In the genomic region with DNA sequence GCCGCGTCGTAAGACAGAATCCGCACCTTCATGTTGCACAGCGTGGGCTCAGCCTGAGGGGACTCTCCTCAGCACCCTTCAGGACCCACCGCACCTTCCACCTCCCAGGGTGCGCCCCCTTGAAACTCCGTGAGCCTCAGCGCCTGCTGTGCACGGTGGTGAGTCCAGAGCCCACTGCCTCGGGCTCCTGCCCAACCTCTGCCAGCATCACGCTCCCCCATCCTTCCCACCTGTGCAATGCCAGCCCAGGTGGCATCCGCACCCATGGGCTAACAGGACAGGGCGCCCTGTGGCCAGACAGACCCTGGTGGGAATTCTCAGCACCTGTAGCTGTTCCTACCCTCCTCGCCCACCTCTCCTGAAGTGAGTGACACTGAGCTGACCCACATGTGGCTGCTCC, we compare ENCODE assay signal across 22 cellular contexts.
DNase-seq lines count a peak whose midpoint lies in the region; ATAC-seq lines count a peak whose summit lies in the region.
"Had no signal": no experiment of that assay in that cellular context is flagged by ENCODE, and none has a peak within 500 bp of the region (broad histone marks: within the 10 kb centered on the region; RNA-seq: fewer than 3 reads in every experiment).

No MANE protein-coding gene starts in this region.

- DNase-seq in activated CD8-positive, alpha-beta memory T cell treated with anti-CD3 and anti-CD28 coated beads, Interleukin-2, amount 10 ng/mL, durations not matched to agents 7 days and 5 days = peak; percentile 26
- no peak for DNase-seq in activated CD8-positive, alpha-beta memory T cell treated with anti-CD3 and anti-CD28 coated beads for 24 hours
- DNase-seq in islet precursor cell (peak; percentile 39), neuronal stem cell (ENCODE audit: low spot score) (no peak), foreskin melanocyte (no peak), NCI-H1417 treated with DMSO at 0.1 percent for 48 hours (lab: John Stamatoyannopoulos, UW) (no peak)
- DNase-seq: Calu3; CD4-positive, alpha-beta T cell; CD8-positive, alpha-beta memory T cell; COR-L47; DMS53; DMS79 treated with DMSO at 0.1 percent for 48 hours; GF-D8; GM23248; H9 had no signal

- peaks cover 10 to 18% of the 10 kb centered on the region in 2 donors for H3K36me3 ChIP-seq in neuronal stem cell (replicated peaks in 1 of 2; ENCODE audit: control insufficient read depth in 2 of 2, insufficient read depth in 2 of 2, low read length in 2 of 2)

- H3K4me3 Mint-ChIP-seq in activated CD8-positive, alpha-beta memory T cell treated with anti-CD3 and anti-CD28 coated beads, Interleukin-2, amount 10 ng/mL, durations not matched to agents 7 days and 5 days = no peak overlapping the region
- H3K4me3 Mint-ChIP-seq in stimulated activated memory B cell treated with anti-CD40 and anti-IgM and Interleukin-4, amounts not matched to agents 10 μg/mL and 1 μg/mL and 100 μg/mL, for 72 hours = no peak overlapping the region
- H3K4me3 Mint-ChIP-seq: B cell; CD14-positive monocyte; CD4-positive, alpha-beta T cell; CD8-positive, alpha-beta memory T cell; H9 had no signal

- H3K23ac ChIP-seq in neuronal stem cell (ENCODE audit: low read depth, low read length, poor library complexity) = peak overlapping the region; percentile 35

- H3K14ac ChIP-seq in neuronal stem cell (ENCODE audit: low read length) = no peak overlapping the region

- H3K27me3 Mint-ChIP-seq in activated CD8-positive, alpha-beta memory T cell treated with anti-CD3 and anti-CD28 coated beads, Interleukin-2, amount 10 ng/mL, durations not matched to agents 7 days and 5 days = peaks cover 8% of the 10 kb centered on the region
- H3K27me3 Mint-ChIP-seq in stimulated activated memory B cell treated with anti-CD40 and anti-IgM and Interleukin-4, amounts not matched to agents 10 μg/mL and 1 μg/mL and 100 μg/mL, for 72 hours = peaks cover 11% of the 10 kb centered on the region
- H3K27me3 Mint-ChIP-seq: CD4-positive, alpha-beta T cell had no signal

- peaks cover 7% of the 10 kb centered on the region for H3K9me3 Mint-ChIP-seq in activated CD8-positive, alpha-beta memory T cell treated with anti-CD3 and anti-CD28 coated beads, Interleukin-2, amount 10 ng/mL, durations not matched to agents 7 days and 5 days (ENCODE audit: low read depth)
- H3K9me3 Mint-ChIP-seq in stimulated activated memory B cell treated with anti-CD40 and anti-IgM and Interleukin-4, amounts not matched to agents 10 μg/mL and 1 μg/mL and 100 μg/mL, for 72 hours = peaks cover 18% of the 10 kb centered on the region

- H3K27ac ChIP-seq in neuronal stem cell (replicated peaks; ENCODE audit: low read length) = no peak overlapping the region
- H3K27ac ChIP-seq: 22Rv1; BLaER1 treated with 17β-estradiol and CSF1 and Interleukin-3, amounts not matched to agents 10 nM and 100 nM; GM23248 had no signal

- H3K4me1 ChIP-seq in neuronal stem cell (ENCODE audit: control insufficient read depth in 2 of 2, insufficient read depth in 1 of 2, low read depth in 1 of 2, low read length in 2 of 2) = no peaks in the 10 kb centered on the region

- peaks cover 3% of the 10 kb centered on the region for H3K4me1 Mint-ChIP-seq in activated CD8-positive, alpha-beta memory T cell treated with anti-CD3 and anti-CD28 coated beads, Interleukin-2, amount 10 ng/mL, durations not matched to agents 7 days and 5 days
- H3K4me1 Mint-ChIP-seq in stimulated activated memory B cell treated with anti-CD40 and anti-IgM and Interleukin-4, amounts not matched to agents 10 μg/mL and 1 μg/mL and 100 μg/mL, for 72 hours = peaks cover 9% of the 10 kb centered on the region

- ATAC-seq in activated CD8-positive, alpha-beta memory T cell treated with anti-CD3 and anti-CD28 coated beads, Interleukin-2, amount 10 ng/mL, durations not matched to agents 7 days and 5 days = no peak
- peak; percentile 31 for ATAC-seq in stimulated activated memory B cell treated with anti-CD40 and anti-IgM and Interleukin-4, amounts not matched to agents 10 μg/mL and 1 μg/mL and 100 μg/mL, for 72 hours
- no peak for ATAC-seq in GM21737 (IDR thresholded peaks at IDR 0.05; ENCODE audit: unreplicated experiment)
- ATAC-seq: HCT116 had no signal

- no peak overlapping the region for H2BK5ac ChIP-seq in neuronal stem cell (ENCODE audit: low read length)

- no peak overlapping the region for H3K4ac ChIP-seq in neuronal stem cell (ENCODE audit: low read length)

- H4K91ac ChIP-seq in neuronal stem cell (ENCODE audit: low read depth, low read length, poor library complexity) = no peak overlapping the region

- H3K9ac ChIP-seq in neuronal stem cell (ENCODE audit: low read depth, low read length, poor library complexity) = no peak overlapping the region
- H3K9ac ChIP-seq: BLaER1 treated with 17β-estradiol and CSF1 and Interleukin-3, amounts not matched to agents 10 nM and 100 nM; GM23248 had no signal

- H3K36me3 Mint-ChIP-seq in activated CD8-positive, alpha-beta memory T cell treated with anti-CD3 and anti-CD28 coated beads, Interleukin-2, amount 10 ng/mL, durations not matched to agents 7 days and 5 days = peaks cover 21% of the 10 kb centered on the region
- H3K36me3 Mint-ChIP-seq in stimulated activated memory B cell treated with anti-CD40 and anti-IgM and Interleukin-4, amounts not matched to agents 10 μg/mL and 1 μg/mL and 100 μg/mL, for 72 hours = peaks cover 31% of the 10 kb centered on the region

- no peak overlapping the region for H2BK15ac ChIP-seq in neuronal stem cell (ENCODE audit: low read length)

- H2BK120ac ChIP-seq in neuronal stem cell (ENCODE audit: low read depth, low read length) = no peak overlapping the region

- no peak overlapping the region for H2AFZ ChIP-seq in neuronal stem cell (ENCODE audit: low read length)
- H2AFZ ChIP-seq: GM23248 had no signal

- no peak overlapping the region for H2AK5ac ChIP-seq in neuronal stem cell (ENCODE audit: low read depth, low read length)

- WGBS in neuronal stem cell (ENCODE audit: extremely low coverage in 2 of 2, insufficient read length in 2 of 2, insufficient replicate concordance in 1 of 2), 2 donors = no CpG with 5 or more reads among the region's 15 CpGs

- peaks cover 0 to 1% (median 0%) of the 10 kb centered on the region in 3 experiments for H3K27me3 ChIP-seq in neuronal stem cell (ENCODE audit: control insufficient read depth in 3 of 3, insufficient read depth in 3 of 3, low read depth in 1 of 3, low read length in 3 of 3)

- no peak overlapping the region for H4K8ac ChIP-seq in neuronal stem cell (ENCODE audit: low read depth, low read length)

- CTCF ChIA-PET in activated CD8-positive, alpha-beta memory T cell treated with anti-CD3 and anti-CD28 coated beads, Interleukin-2, amount 10 ng/mL, durations not matched to agents 7 days and 5 days (lab: Charles Lee) = no interaction called here

- no peak overlapping the region for H3K4me2 ChIP-seq in neuronal stem cell (ENCODE audit: insufficient read depth, low read length, poor library complexity, severe bottlenecking)
- H3K4me2 ChIP-seq: BLaER1 treated with 17β-estradiol and CSF1 and Interleukin-3, amounts not matched to agents 10 nM and 100 nM had no signal

- no peak overlapping the region for H3K4me3 ChIP-seq in neuronal stem cell (ENCODE audit: low read length in 2 of 2)
- H3K4me3 ChIP-seq: BLaER1 treated with 17β-estradiol and CSF1 and Interleukin-3, amounts not matched to agents 10 nM and 100 nM; GM23248 had no signal

- H2BK12ac ChIP-seq in neuronal stem cell (ENCODE audit: low read length) = no peak overlapping the region

- H3K27ac Mint-ChIP-seq in activated CD8-positive, alpha-beta memory T cell treated with anti-CD3 and anti-CD28 coated beads, Interleukin-2, amount 10 ng/mL, durations not matched to agents 7 days and 5 days = no peak overlapping the region
- H3K27ac Mint-ChIP-seq in stimulated activated memory B cell treated with anti-CD40 and anti-IgM and Interleukin-4, amounts not matched to agents 10 μg/mL and 1 μg/mL and 100 μg/mL, for 72 hours = no peak overlapping the region
- H3K27ac Mint-ChIP-seq: B cell; CD14-positive monocyte; CD4-positive, alpha-beta T cell; H9 had no signal

- no peaks in the 10 kb centered on the region for H3K79me1 ChIP-seq in neuronal stem cell (ENCODE audit: low read depth, low read length)

- peak overlapping the region; percentile 83 for H3K18ac ChIP-seq in neuronal stem cell (ENCODE audit: low read length)

- peaks cover 5 to 20% of the 10 kb centered on the region in 2 donors for H3K9me3 ChIP-seq in neuronal stem cell (replicated peaks in 1 of 2; ENCODE audit: control insufficient read depth in 2 of 2, insufficient read depth in 1 of 2, low read depth in 1 of 2, low read length in 2 of 2)

Comparison
In these comparisons a context has a peak if more than half of its experiments do, and no peak if none do; other contexts are left out.
1. DNase-seq: peak in activated CD8-positive, alpha-beta memory T cell treated with anti-CD3 and anti-CD28 coated beads, Interleukin-2, amount 10 ng/mL, durations not matched to agents 7 days and 5 days (single experiment) and islet precursor cell (single experiment); none in activated CD8-positive, alpha-beta memory T cell treated with anti-CD3 and anti-CD28 coated beads for 24 hours (single experiment), neuronal stem cell (single experiment), foreskin melanocyte (single experiment) and NCI-H1417 treated with DMSO at 0.1 percent for 48 hours (single experiment).